Comparison of ENCODE assay signal across 21 cellular contexts in the genomic region with DNA sequence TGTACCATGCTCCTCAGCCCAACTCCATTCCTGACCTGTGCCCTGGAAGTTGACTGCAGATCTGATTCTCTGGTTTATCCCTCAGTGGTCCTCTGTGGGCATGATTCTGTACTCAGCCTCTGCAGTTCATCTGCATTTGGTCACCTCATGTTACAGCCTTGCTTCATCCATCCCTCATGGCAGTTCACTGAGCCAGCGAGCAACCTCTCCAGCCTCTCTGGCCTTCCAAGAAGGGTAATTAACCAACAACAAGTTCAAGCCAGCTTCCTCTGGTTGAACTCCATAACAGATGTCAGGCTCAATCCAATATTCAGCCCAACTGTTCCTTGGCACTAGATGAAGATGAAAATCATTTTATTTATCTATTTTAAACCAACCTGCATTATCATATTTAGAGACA.
"Had no signal": no experiment of that assay in that cellular context is flagged by ENCODE, and none has a peak within 500 bp of the region (broad histone marks: within the 10 kb centered on the region; RNA-seq: fewer than 3 reads in every experiment).

No MANE protein-coding gene starts in this region.

- H3K27ac ChIP-seq: left ventricle myocardium inferior, neural progenitor cell, right atrium auricular region, suprapubic skin, tibial artery had no signal

- H3K9ac ChIP-seq: neural progenitor cell had no signal

- FAIRE-seq: bronchial epithelial cell, islet of Langerhans had no signal

- H2AFZ ChIP-seq: neural progenitor cell had no signal

- ATAC-seq: activated CD4-positive, alpha-beta T cell treated with anti-CD3 and anti-CD28 coated beads for 36 hours; activated CD8-positive, alpha-beta memory T cell treated with anti-CD3 and anti-CD28 coated beads, Interleukin-2, amount 10 ng/mL, durations not matched to agents 7 days and 5 days; activated CD8-positive, alpha-beta T cell treated with anti-CD3 and anti-CD28 coated beads, Interleukin-2, amount 10 ng/mL, durations not matched to agents 7 days and 5 days; activated naive CD4-positive, alpha-beta T cell treated with anti-CD3 and anti-CD28 coated beads, Interleukin-2, amount 50 U/mL, for 72 hours; esophagus mucosa; natural killer cell had no signal

- DNase-seq: activated CD4-positive, alpha-beta T cell treated with anti-CD3 and anti-CD28 coated beads for 36 hours; activated CD4-positive, CD25-positive, alpha-beta regulatory T cell; activated CD8-positive, alpha-beta memory T cell treated with anti-CD3 and anti-CD28 coated beads, Interleukin-2, amount 10 ng/mL, durations not matched to agents 7 days and 5 days; activated CD8-positive, alpha-beta T cell treated with anti-CD3 and anti-CD28 coated beads, Interleukin-2, amount 10 ng/mL, durations not matched to agents 7 days and 5 days; activated T-cell treated with anti-CD3 and anti-CD28 coated beads, Interleukin-2, amount 50 U/mL, for 48 hours; endodermal cell; foreskin melanocyte; left ventricle myocardium inferior; mesendoderm; natural killer cell; occipital lobe; stimulated activated naive CD4-positive, alpha-beta T cell; tibial artery had no signal

- H3K4me1 ChIP-seq: neural progenitor cell, suprapubic skin had no signal

- H3K36me3 ChIP-seq: left ventricle myocardium inferior, neural progenitor cell, right atrium auricular region, suprapubic skin, tibial artery had no signal

- H3K9me3 ChIP-seq: left ventricle myocardium inferior, right atrium auricular region, suprapubic skin, tibial artery had no signal

- H3K4me3 ChIP-seq: left ventricle myocardium inferior, lung, neural progenitor cell, right atrium auricular region, suprapubic skin, tibial artery had no signal

- H3K27me3 ChIP-seq: neural progenitor cell, right atrium auricular region, tibial artery had no signal

- H3K4me2 ChIP-seq: neural progenitor cell had no signal
